ENCODE assay signal across 15 cellular contexts in genomic region chr6:124669713-124670480, GRCh38.
DNase-seq lines count a peak whose midpoint lies in the region; ATAC-seq and TF ChIP-seq lines count a peak whose summit lies in the region.
"Had no signal": no experiment of that assay in that cellular context is flagged by ENCODE, and none has a peak within 500 bp of the region (broad histone marks: within the 10 kb centered on the region; RNA-seq: fewer than 3 reads in every experiment).

No MANE protein-coding gene starts in this region.

- intact Hi-C loops in upper lobe of right lung (cut with DNase I), result no loop called here

- no peak for TF ChIP-seq CTCF in retinal pigment epithelial cell (conservative IDR thresholded peaks at IDR 0.05; ENCODE audit: low read depth, low read length)
- no peak for TF ChIP-seq CTCF in upper lobe of right lung (IDR thresholded peaks at IDR 0.05)

- H3K4me3 ChIP-seq in retinal pigment epithelial cell (ENCODE audit: low read length), result no peak overlapping the region
- no peak overlapping the region for H3K4me3 ChIP-seq in upper lobe of right lung
- H3K4me3 ChIP-seq: BLaER1 treated with 17β-estradiol and CSF1 and Interleukin-3, amounts not matched to agents 10 nM and 100 nM; Peyer's patch; SK-N-MC had no signal

- H3K9me3 ChIP-seq in upper lobe of right lung, result no peaks in the 10 kb centered on the region
- H3K9me3 ChIP-seq: Peyer's patch had no signal

- H3K4me1 ChIP-seq in upper lobe of right lung, result no peaks in the 10 kb centered on the region
- H3K4me1 ChIP-seq: Peyer's patch had no signal

- H3K36me3 ChIP-seq in upper lobe of right lung, result no peaks in the 10 kb centered on the region
- H3K36me3 ChIP-seq: BLaER1 treated with 17β-estradiol and CSF1 and Interleukin-3, amounts not matched to agents 10 nM and 100 nM; Peyer's patch had no signal

- H3K27ac ChIP-seq in upper lobe of right lung, result no peak overlapping the region
- H3K27ac ChIP-seq: BLaER1 treated with 17β-estradiol and CSF1 and Interleukin-3, amounts not matched to agents 10 nM and 100 nM; Peyer's patch; SK-N-MC had no signal

- DNase-seq in NCI-H1105 treated with DMSO at 0.1 percent for 48 hours (lab: John Stamatoyannopoulos, UW), result peak; percentile 35
- no peak for DNase-seq in NCI-H1105 (lab: John Stamatoyannopoulos, UW)
- peak; percentile 38 for DNase-seq in NCI-H69 (lab: John Stamatoyannopoulos, UW)
- DNase-seq in fibroblast of peridontal ligament (ENCODE audit: extremely low read depth), result peak; percentile 59
- peak; percentile 4 for DNase-seq in retinal pigment epithelial cell (ENCODE audit: low read depth)
- DNase-seq in upper lobe of right lung, result no peak
- no peak for DNase-seq in islet precursor cell
- no peak for DNase-seq in superior temporal gyrus (ENCODE audit: extremely low spot score)
- DNase-seq: CD8-positive, alpha-beta memory T cell; Kasumi-1; NCI-H446 treated with DMSO at 0.1 percent for 48 hours; Peyer's patch had no signal

- no peak for ATAC-seq in upper lobe of right lung
- ATAC-seq: Right ventricle myocardium inferior had no signal

- no peaks in the 10 kb centered on the region for H3K27me3 ChIP-seq in upper lobe of right lung
- H3K27me3 ChIP-seq: BLaER1 treated with 17β-estradiol and CSF1 and Interleukin-3, amounts not matched to agents 10 nM and 100 nM; Peyer's patch had no signal

Comparison
In these comparisons a context has a peak if more than half of its experiments do, and no peak if none do; other contexts are left out.
1. DNase-seq: peak in NCI-H1105 treated with DMSO at 0.1 percent for 48 hours (single experiment), NCI-H69 (single experiment), fibroblast of peridontal ligament (single experiment) and retinal pigment epithelial cell (single experiment); none in NCI-H1105 (single experiment), upper lobe of right lung (single experiment), islet precursor cell (single experiment) and superior temporal gyrus (single experiment).